9 cellular contexts compared by ENCODE assay signal in the genomic region with DNA sequence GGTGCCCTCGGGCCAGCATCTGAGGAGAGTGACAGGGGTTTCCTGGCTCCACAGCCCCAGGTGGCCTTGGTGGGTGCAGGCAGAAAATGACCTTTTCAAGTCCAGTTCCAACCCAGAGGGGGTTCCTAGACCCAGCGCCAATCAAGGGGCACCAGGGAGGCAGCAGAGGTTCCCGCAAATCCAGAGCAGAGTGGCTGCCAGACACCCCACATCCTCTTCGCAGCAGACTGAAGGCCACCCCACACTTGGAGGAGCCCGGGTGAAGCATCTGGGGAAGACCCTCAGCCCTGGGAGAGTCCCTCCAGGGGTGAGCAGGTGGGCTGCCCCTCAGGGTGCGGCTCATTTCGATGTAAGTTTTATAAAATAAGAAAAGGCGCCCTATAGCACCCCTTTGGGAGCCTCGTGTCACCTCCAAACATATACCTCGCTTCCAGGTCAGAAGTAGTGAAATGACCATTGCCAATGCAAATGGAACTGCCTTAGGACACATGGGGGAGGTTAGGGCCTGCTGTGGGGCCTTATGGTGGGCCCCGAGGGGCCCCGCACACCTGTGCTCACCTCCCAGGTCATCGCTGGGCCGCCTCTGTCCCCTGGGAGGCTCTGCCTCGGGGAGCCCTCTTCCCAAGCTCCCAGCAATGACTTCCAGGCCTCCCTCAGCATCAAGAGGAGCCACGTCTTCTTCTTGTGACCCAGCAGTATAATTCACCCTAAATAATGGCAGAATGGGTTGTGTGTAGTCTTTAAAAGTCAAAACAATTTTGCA. TPM values are rescaled to one million over a fixed set of nuclear protein-coding genes. Genes with fewer than 3 reads are reported as not detected.
DNase-seq lines count a peak whose midpoint lies in the region; TF ChIP-seq lines count a peak whose summit lies in the region.
"Had no signal": no experiment of that assay in that cellular context is flagged by ENCODE, and none has a peak within 500 bp of the region (broad histone marks: within the 10 kb centered on the region; RNA-seq: fewer than 3 reads in every experiment).

No MANE protein-coding gene starts in this region.

- H3K27me3 Mint-ChIP-seq in activated naive CD4-positive, alpha-beta T cell treated with anti-CD3 and anti-CD28 coated beads for 36 hours (ENCODE audit: low read depth): no peaks in the 10 kb centered on the region

- intact Hi-C loops in activated naive CD4-positive, alpha-beta T cell treated with anti-CD3 and anti-CD28 coated beads for 36 hours (cut with micrococcal nuclease): loop anchor here (1.0 to 10.0 kb wide), 14 partner anchors 21 to 1316 kb away; a partner anchor contains a TSS
- intact Hi-C loops in ascending aorta (cut with DNase I): loop anchor here (5.0 kb wide), 2 partner anchors 193 to 373 kb away; a partner anchor contains a TSS

- H3K4me3 Mint-ChIP-seq in activated naive CD4-positive, alpha-beta T cell treated with anti-CD3 and anti-CD28 coated beads for 36 hours: peak overlapping the region; percentile 96

- H3K4me1 Mint-ChIP-seq in activated naive CD4-positive, alpha-beta T cell treated with anti-CD3 and anti-CD28 coated beads for 36 hours (ENCODE audit: low read depth): peaks cover 36% of the 10 kb centered on the region

- peak overlapping the region; percentile 64 to 68 for H3K4me3 ChIP-seq in ascending aorta
- peak overlapping the region; percentile 66 for H3K4me3 ChIP-seq in kidney epithelial cell (ENCODE audit: low read depth, low read length)
- peak overlapping the region in 2 of 4 donors; percentile 62 to 67 for H3K4me3 ChIP-seq in tibial nerve

- 70 to 74% methylated on average over 15 to 16 of the region's 16 CpGs for WGBS in tibial nerve, 2 donors

- H3K9me3 ChIP-seq in ascending aorta (no peaks in the 10 kb centered on the region), tibial nerve (no peaks in the 10 kb centered on the region)

- no peak for TF ChIP-seq CTCF in ascending aorta (IDR thresholded peaks at IDR 0.05)
- no peak for TF ChIP-seq CTCF in kidney epithelial cell (IDR thresholded peaks at IDR 0.05; ENCODE audit: insufficient read depth, low read length, poor library complexity, severe bottlenecking)
- no peak for TF ChIP-seq CTCF in tibial nerve (IDR thresholded peaks at IDR 0.05)

- H3K9me3 Mint-ChIP-seq in activated naive CD4-positive, alpha-beta T cell treated with anti-CD3 and anti-CD28 coated beads for 36 hours: no peaks in the 10 kb centered on the region

- CTCF ChIA-PET in activated naive CD4-positive, alpha-beta T cell treated with anti-CD3 and anti-CD28 coated beads for 36 hours (lab: Charles Lee): interaction anchor here (0.7 to 2.8 kb wide), 5 partner anchors 13 to 190 kb away, joined by 3 to 31 read pairs (median 10); no protein-coding TSS in a partner anchor

- H3K27ac ChIP-seq in ascending aorta (no peak overlapping the region), tibial nerve (peak overlapping the region; percentile 61 to 84 (median 78))

- H3K36me3 ChIP-seq in ascending aorta (no peaks in the 10 kb centered on the region), kidney epithelial cell (ENCODE audit: control insufficient read depth, insufficient read depth, low read length) (no peaks in the 10 kb centered on the region), tibial nerve (peaks cover 0 to 5% (median 0%) of the 10 kb centered on the region in 3 donors)

- H3K36me3 Mint-ChIP-seq in activated naive CD4-positive, alpha-beta T cell treated with anti-CD3 and anti-CD28 coated beads for 36 hours (ENCODE audit: low read depth): peaks cover 15% of the 10 kb centered on the region

- DNase-seq in activated naive CD4-positive, alpha-beta T cell treated with anti-CD3 and anti-CD28 coated beads for 36 hours: no peak
- no peak for DNase-seq in activated naive CD4-positive, alpha-beta T cell treated with anti-CD3 and anti-CD28 coated beads, Interleukin-2, amount 50 U/mL, for 16 hours
- no peak for DNase-seq in ascending aorta (ENCODE audit: low spot score in 2 of 2)
- no peak for DNase-seq in kidney epithelial cell (ENCODE audit: low read depth)
- DNase-seq in tibial nerve (ENCODE audit: low spot score in 2 of 2): no peak
- no peak for DNase-seq in AG08396 (ENCODE audit: low spot score)
- no peak for DNase-seq in DMS 273 treated with DMSO at 0.1 percent for 48 hours (lab: John Stamatoyannopoulos, UW)
- DNase-seq in GOT3 (lab: John Stamatoyannopoulos, UW): no peak

- TF ChIP-seq EP300 in tibial nerve (IDR thresholded peaks at IDR 0.05): no peak

- H3K27me3 ChIP-seq in ascending aorta (no peaks in the 10 kb centered on the region), kidney epithelial cell (ENCODE audit: control insufficient read depth, insufficient read depth, low read length) (no peaks in the 10 kb centered on the region), tibial nerve (no peaks in the 10 kb centered on the region)

- H3K4me1 ChIP-seq in ascending aorta: peaks cover 5 to 9% of the 10 kb centered on the region in 2 donors
- peaks cover 0 to 31% (median 8%) of the 10 kb centered on the region in 4 donors for H3K4me1 ChIP-seq in tibial nerve

- H3K27ac Mint-ChIP-seq in activated naive CD4-positive, alpha-beta T cell treated with anti-CD3 and anti-CD28 coated beads for 36 hours: peak overlapping the region; percentile 95

- TF ChIP-seq POLR2A in tibial nerve (IDR thresholded peaks at IDR 0.05): no peak

RNA-seq across cellular contexts. Expression of a gene that starts 11.0 kb away (rescaled TPM):
- not detected for total RNA-seq in activated naive CD4-positive, alpha-beta T cell treated with anti-CD3 and anti-CD28 coated beads for 36 hours
- total RNA-seq in ascending aorta: not detected
- not detected in 2 replicates for total RNA-seq in kidney epithelial cell
- total RNA-seq in tibial nerve: not detected

RNA-seq across cellular contexts. Expression of a gene that starts 21.8 kb away (rescaled TPM):
- 1 to 10 TPM; 6.9 to 8.3 TPM for total RNA-seq in activated naive CD4-positive, alpha-beta T cell treated with anti-CD3 and anti-CD28 coated beads for 36 hours
- not detected for total RNA-seq in ascending aorta
- 1.0 TPM in 1 of 2 replicates, not detected in the other for total RNA-seq in kidney epithelial cell
- total RNA-seq in tibial nerve: under 1 TPM in 3 of 4 donors, not detected in 1; 0.22 to 0.60 (median 0.42) TPM
- total RNA-seq: temporal lobe had no signal

Comparison
In these comparisons a context has a peak if more than half of its experiments do, and no peak if none do; other contexts are left out.
1. H3K27ac ChIP-seq: peak in tibial nerve (4 of 4); none in ascending aorta (0 of 2).